In the genomic region with DNA sequence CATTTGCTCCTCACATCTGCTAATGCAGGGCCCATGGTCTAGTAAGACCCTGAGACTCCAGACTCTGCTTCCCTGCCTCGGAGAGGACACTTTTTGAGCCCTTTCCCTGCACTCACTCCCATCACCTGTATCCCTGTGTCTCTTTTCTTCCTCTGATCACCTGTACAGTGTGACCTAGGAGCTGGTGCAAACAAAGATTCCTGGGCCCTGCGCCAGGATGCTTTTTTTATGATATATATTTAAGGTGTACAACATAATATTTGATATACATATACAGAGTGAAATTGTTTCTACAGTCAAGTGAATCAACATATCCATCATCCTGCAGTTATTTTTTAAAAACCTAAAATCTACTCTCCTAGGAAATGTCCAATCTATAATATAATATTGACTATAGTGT, we compare ENCODE assay signal across 23 cellular contexts.
A peak's percentile ranks its signal among the peaks of the same experiment; 100 is the strongest.
DNase-seq lines count a peak whose midpoint lies in the region; ATAC-seq and TF ChIP-seq lines count a peak whose summit lies in the region.
"Had no signal": no experiment of that assay in that cellular context is flagged by ENCODE, and none has a peak within 500 bp of the region (broad histone marks: within the 10 kb centered on the region; RNA-seq: fewer than 3 reads in every experiment).

No MANE protein-coding gene starts in this region.

- no peak for TF ChIP-seq CTCF in left ventricle myocardium inferior (IDR thresholded peaks at IDR 0.05; ENCODE audit: borderline replicate concordance)
- TF ChIP-seq CTCF in VCaP (conservative IDR thresholded peaks at IDR 0.05): no peak

- peaks cover 22% of the 10 kb centered on the region for H3K27me3 ChIP-seq in left ventricle myocardium inferior (ENCODE audit: low read depth)
- H3K27me3 ChIP-seq: BLaER1 treated with 17β-estradiol and CSF1 and Interleukin-3, amounts not matched to agents 10 nM and 100 nM had no signal

- no peak overlapping the region for H3K4me3 ChIP-seq in left ventricle myocardium inferior
- H3K4me3 ChIP-seq: A549; BLaER1 treated with 17β-estradiol and CSF1 and Interleukin-3, amounts not matched to agents 10 nM and 100 nM; GM12878 had no signal

- no peaks in the 10 kb centered on the region for H3K36me3 ChIP-seq in left ventricle myocardium inferior
- H3K36me3 ChIP-seq: BLaER1 treated with 17β-estradiol and CSF1 and Interleukin-3, amounts not matched to agents 10 nM and 100 nM had no signal

- intact Hi-C loops in Right ventricle myocardium inferior (cut with DNase I): no loop called here
- intact Hi-C loops in left ventricle myocardium inferior (cut with micrococcal nuclease): no loop called here
- intact Hi-C loops in left colon (cut with DNase I, micrococcal nuclease): no loop called here

- DNase-seq in Right ventricle myocardium inferior (ENCODE audit: missing footprints): peak; percentile 62
- DNase-seq in left ventricle myocardium inferior: no peak
- DNase-seq in left colon: peak in 1 of 2 donors; percentile 11
- DNase-seq in NCI-H510A treated with DMSO at 0.1 percent for 48 hours (lab: John Stamatoyannopoulos, UW): no peak
- no peak for DNase-seq in cortex of kidney (lab: John Stamatoyannopoulos, UW)
- DNase-seq: AML-193; CD4-positive, alpha-beta memory T cell; CD4-positive, CD25-positive, alpha-beta regulatory T cell; CD8-positive, alpha-beta memory T cell; COR-L47; DMS 273 treated with DMSO at 0.1 percent for 48 hours; DMS153; DMS53; DMS79; DND-41; EL; GDM1 had no signal

- no peaks in the 10 kb centered on the region for H3K4me1 ChIP-seq in left ventricle myocardium inferior
- H3K4me1 ChIP-seq: A549 had no signal

- ATAC-seq in Right ventricle myocardium inferior: no peak
- ATAC-seq in left colon: peak; percentile 44
- no peak for ATAC-seq in GM21360 (IDR thresholded peaks at IDR 0.05; ENCODE audit: unreplicated experiment)
- ATAC-seq: A549, GM12878 had no signal

- no peaks in the 10 kb centered on the region for H3K9me3 ChIP-seq in left ventricle myocardium inferior (replicated peaks)
- H3K9me3 ChIP-seq: A549; BLaER1 treated with 17β-estradiol and CSF1 and Interleukin-3, amounts not matched to agents 10 nM and 100 nM had no signal

- H3K27ac ChIP-seq in left ventricle myocardium inferior (replicated peaks): no peak overlapping the region
- peak overlapping the region; percentile 18; the same call in 1 of the 2 replicates for H3K27ac ChIP-seq in VCaP
- H3K27ac ChIP-seq: 22Rv1, A549 had no signal
